In the genomic region with DNA sequence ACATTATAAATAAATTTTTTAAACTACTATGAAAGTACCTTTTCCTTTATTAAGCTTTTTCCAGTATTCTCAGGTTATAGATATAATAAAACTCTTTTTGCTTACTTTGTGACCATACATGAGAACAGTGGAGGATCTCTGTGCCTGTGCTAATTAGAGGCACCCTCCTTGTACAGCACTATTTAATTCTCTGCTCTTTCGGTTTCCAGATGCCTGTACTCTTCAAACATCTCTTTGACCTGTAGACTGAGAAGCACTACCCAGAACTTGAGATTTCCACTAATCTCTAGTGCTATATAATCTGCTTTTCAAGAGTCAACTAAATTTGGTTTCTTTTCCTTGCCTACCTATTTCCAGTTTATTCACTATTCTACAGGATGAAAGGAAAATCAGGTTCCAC, we compare ENCODE assay signal across 25 cellular contexts.
"Had no signal": no experiment of that assay in that cellular context is flagged by ENCODE, and none has a peak within 500 bp of the region (broad histone marks: within the 10 kb centered on the region; RNA-seq: fewer than 3 reads in every experiment).

No MANE protein-coding gene starts in this region.

- H3K4me3 ChIP-seq: heart right ventricle, left lung, mucosa of descending colon, right lobe of liver, thoracic aorta, transverse colon, upper lobe of right lung, uterus had no signal

- H2AFZ ChIP-seq: parathyroid adenoma had no signal

- H3K4me1 ChIP-seq: heart right ventricle, left lung, parathyroid adenoma, right lobe of liver, transverse colon, upper lobe of right lung, uterus had no signal

- H3K27ac ChIP-seq: epithelial cell of prostate, heart right ventricle, left lung, neutrophil, parathyroid adenoma, right lobe of liver, thoracic aorta, transverse colon, upper lobe of right lung, uterus had no signal

- DNase-seq: effector CD8-positive, alpha-beta T cell; endodermal cell; foreskin melanocyte; glutamatergic neuron; heart right ventricle; hippocampal formation; left cardiac atrium; left lung; mesenchymal stem cell; mucosa of descending colon; naive B cell; right lobe of liver; small intestine; stimulated activated CD4-positive, alpha-beta T cell treated with anti-CD3 and anti-CD28 coated beads, Interleukin-15, amount 100 ng/mL, for 24 hours; stimulated activated CD4-positive, alpha-beta T cell treated with anti-CD3 and anti-CD28 coated beads, Interleukin-2, amount 100 ng/mL, for 48 hours; stimulated activated naive B cell treated with anti-CD40 and anti-IgM and Interleukin-4, amounts not matched to agents 10 μg/mL and 1 μg/mL and 100 μg/mL, for 72 hours; transverse colon; upper lobe of right lung; uterus had no signal

- H3K27me3 ChIP-seq: heart right ventricle, left lung, neutrophil, right lobe of liver, transverse colon, upper lobe of right lung, uterus had no signal

- ATAC-seq: esophagus mucosa; heart right ventricle; left cardiac atrium; left lung; mucosa of descending colon; natural killer cell treated with Interleukin-12 subunit alpha and Interleukin-12 subunit beta and Interleukin-15 and Interleukin-18, amount 100 ng/mL, for 72 hours; right lobe of liver; stimulated activated naive B cell treated with anti-CD40 and anti-IgM and Interleukin-4, amounts not matched to agents 10 μg/mL and 1 μg/mL and 100 μg/mL, for 72 hours; upper lobe of right lung had no signal

- H3K36me3 ChIP-seq: heart right ventricle, left lung, neutrophil, right lobe of liver, thoracic aorta, transverse colon, upper lobe of right lung, uterus had no signal

- H3K9ac ChIP-seq: parathyroid adenoma had no signal

- H3K9me3 ChIP-seq: mucosa of descending colon, neutrophil, right lobe of liver, thoracic aorta, transverse colon, upper lobe of right lung, uterus had no signal
